In genomic region chr1:25278790-25279189, GRCh38 we compare ENCODE assay signal across 6 cellular contexts. TPM values are rescaled to one million over a fixed set of nuclear protein-coding genes. Genes with fewer than 3 reads are reported as not detected.
"Had no signal": no experiment of that assay in that cellular context is flagged by ENCODE, and none has a peak within 500 bp of the region (broad histone marks: within the 10 kb centered on the region; RNA-seq: fewer than 3 reads in every experiment).

No MANE protein-coding gene starts in this region.

RNA-seq across cellular contexts. Expression of gene RHD, which starts 6.5 kb away (rescaled TPM):
- total RNA-seq: M059J, PC-3, Peyer's patch, Right ventricle myocardium superior, SJSA1 had no signal
- polyA plus RNA-seq: SK-N-SH had no signal
